Comparison of ENCODE assay signal across 18 cellular contexts in the genomic region with DNA sequence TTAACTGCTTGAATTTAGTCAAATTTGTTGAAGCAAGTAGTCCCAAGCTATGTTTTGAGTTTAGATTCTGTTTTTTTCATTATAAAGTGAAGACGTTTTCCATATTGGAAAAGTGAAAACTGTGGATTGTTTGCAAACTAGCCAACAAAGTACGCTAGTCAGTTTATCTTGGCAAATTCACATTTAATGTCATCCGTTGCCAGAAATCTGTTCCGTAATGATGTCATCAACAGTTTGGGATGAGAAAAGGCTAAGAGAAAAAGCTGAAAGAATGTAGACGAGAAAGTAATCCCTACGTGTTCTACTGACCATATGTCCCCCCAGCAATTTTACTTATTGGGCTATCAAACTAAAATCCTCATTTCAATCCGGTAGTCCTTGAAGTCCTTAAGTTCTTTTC.
"Had no signal": no experiment of that assay in that cellular context is flagged by ENCODE, and none has a peak within 500 bp of the region (broad histone marks: within the 10 kb centered on the region; RNA-seq: fewer than 3 reads in every experiment).

No MANE protein-coding gene starts in this region.

- DNase-seq: activated CD4-positive, alpha-beta memory T cell treated with anti-CD3 and anti-CD28 coated beads, Interleukin-2, amount 10 ng/mL, durations not matched to agents 7 days and 5 days; activated CD4-positive, alpha-beta T cell treated with anti-CD3 and anti-CD28 coated beads for 48 hours; activated CD4-positive, CD25-positive, alpha-beta regulatory T cell; activated naive CD4-positive, alpha-beta T cell treated with Interleukin-2 at 50 U/mL for 16 hours; activated T-cell treated with anti-CD3 and anti-CD28 coated beads, Interleukin-2, amount 50 U/mL, for 24 hours; effector memory CD8-positive, alpha-beta T cell; heart left ventricle; kidney; left lung; mucosa of descending colon; naive B cell; pancreas; SJCRH30; T1000 had no signal

- H3K27ac ChIP-seq: breast epithelium, gastroesophageal sphincter, left lung, pancreas, SJCRH30, suprapubic skin had no signal

- H3K4me1 ChIP-seq: breast epithelium, gastroesophageal sphincter, heart left ventricle, left lung, pancreas, SJCRH30, suprapubic skin had no signal

- H3K4me3 ChIP-seq: ascending aorta, breast epithelium, gastroesophageal sphincter, left lung, mucosa of descending colon, pancreas, SJCRH30, suprapubic skin had no signal

- H3K9me3 ChIP-seq: ascending aorta, breast epithelium, gastroesophageal sphincter, mucosa of descending colon, pancreas, SJCRH30, suprapubic skin had no signal

- H3K27me3 ChIP-seq: ascending aorta, breast epithelium, gastroesophageal sphincter, heart left ventricle, left lung, pancreas, SJCRH30, suprapubic skin had no signal

- ATAC-seq: effector memory CD8-positive, alpha-beta T cell; gastroesophageal sphincter; left lung; mucosa of descending colon; pancreas had no signal

- H3K36me3 ChIP-seq: ascending aorta, breast epithelium, gastroesophageal sphincter, heart left ventricle, left lung, pancreas, SJCRH30, suprapubic skin had no signal
